ENCODE assay signal across 3 cellular contexts in genomic region chr5:58317808-58318207, GRCh38.
A peak's percentile ranks its signal among the peaks of the same experiment; 100 is the strongest.
TF ChIP-seq lines count a peak whose summit lies in the region.

No MANE protein-coding gene starts in this region.

TF ChIP-seq in SK-N-SH, 30 proteins besides CTCF, POLR2A, EP300 and RAD21:
- peak; percentile 51; the same call in 1 of the 2 replicates for TF ChIP-seq TCF12 (IDR thresholded peaks at IDR 0.05)
- TF ChIP-seq PBX3 (IDR thresholded peaks at IDR 0.05) = peak; percentile 61
- no peak for TF ChIP-seq RXRA (IDR thresholded peaks at IDR 0.05; ENCODE audit: borderline replicate concordance, low read depth)
- peak; percentile 53 for TF ChIP-seq JUND (IDR thresholded peaks at IDR 0.05)
- peak; percentile 34; the same call in 1 of the 2 replicates for TF ChIP-seq FOSL2 (IDR thresholded peaks at IDR 0.05; ENCODE audit: borderline replicate concordance, low read depth)
- no peak for TF ChIP-seq ZBTB33 (IDR thresholded peaks at IDR 0.05; ENCODE audit: borderline replicate concordance, low read depth)
- TF ChIP-seq REST (IDR thresholded peaks at IDR 0.05; ENCODE audit: low read depth, low read length) = no peak

TF ChIP-seq in SK-N-SH treated with all-trans-retinoic acid at 6 μM for 48 hours, 23 proteins besides CTCF, POLR2A, EP300 and RAD21:
- no peak for TF ChIP-seq PATZ1 (CRISPR knock-in tag; IDR thresholded peaks at IDR 0.05; ENCODE audit: borderline replicate concordance)
- TF ChIP-seq ARNTL (CRISPR knock-in tag; IDR thresholded peaks at IDR 0.05; ENCODE audit: borderline replicate concordance, low read depth) = no peak
- TF ChIP-seq ZNF70 (CRISPR knock-in tag; IDR thresholded peaks at IDR 0.05) = no peak
- no peak for TF ChIP-seq ISL1 (CRISPR knock-in tag; IDR thresholded peaks at IDR 0.05)
- no peak for TF ChIP-seq RARB (CRISPR knock-in tag; IDR thresholded peaks at IDR 0.05)
- TF ChIP-seq GLIS3 (CRISPR knock-in tag; IDR thresholded peaks at IDR 0.05) = no peak
- TF ChIP-seq TCF4 (CRISPR knock-in tag; IDR thresholded peaks at IDR 0.05; ENCODE audit: borderline replicate concordance) = no peak
- TF ChIP-seq ZFP3 (CRISPR knock-in tag; IDR thresholded peaks at IDR 0.05) = no peak

TF ChIP-seq in IMR-90, 13 proteins besides CTCF, POLR2A, EP300 and RAD21:
- TF ChIP-seq RCOR1 (IDR thresholded peaks at IDR 0.05; ENCODE audit: insufficient replicate concordance, low read length) = no peak
- TF ChIP-seq FOS (IDR thresholded peaks at IDR 0.05; ENCODE audit: low read depth, low read length) = no peak
- TF ChIP-seq MAFK (IDR thresholded peaks at IDR 0.05; ENCODE audit: low read depth, low read length) = no peak
- no peak for TF ChIP-seq MXI1 (IDR thresholded peaks at IDR 0.05; ENCODE audit: borderline replicate concordance, low read depth, low read length)
- TF ChIP-seq BHLHE40 (IDR thresholded peaks at IDR 0.05; ENCODE audit: low read depth, low read length) = no peak
- no peak for TF ChIP-seq SMC3 (IDR thresholded peaks at IDR 0.05; ENCODE audit: low read depth, low read length)
- TF ChIP-seq ELK1 (IDR thresholded peaks at IDR 0.05; ENCODE audit: borderline replicate concordance, low read depth, low read length) = no peak
TF ChIP-seq in IMR-90: peak in this region for 0.
